ENCODE assay signal across 1 cellular context in the genomic region with DNA sequence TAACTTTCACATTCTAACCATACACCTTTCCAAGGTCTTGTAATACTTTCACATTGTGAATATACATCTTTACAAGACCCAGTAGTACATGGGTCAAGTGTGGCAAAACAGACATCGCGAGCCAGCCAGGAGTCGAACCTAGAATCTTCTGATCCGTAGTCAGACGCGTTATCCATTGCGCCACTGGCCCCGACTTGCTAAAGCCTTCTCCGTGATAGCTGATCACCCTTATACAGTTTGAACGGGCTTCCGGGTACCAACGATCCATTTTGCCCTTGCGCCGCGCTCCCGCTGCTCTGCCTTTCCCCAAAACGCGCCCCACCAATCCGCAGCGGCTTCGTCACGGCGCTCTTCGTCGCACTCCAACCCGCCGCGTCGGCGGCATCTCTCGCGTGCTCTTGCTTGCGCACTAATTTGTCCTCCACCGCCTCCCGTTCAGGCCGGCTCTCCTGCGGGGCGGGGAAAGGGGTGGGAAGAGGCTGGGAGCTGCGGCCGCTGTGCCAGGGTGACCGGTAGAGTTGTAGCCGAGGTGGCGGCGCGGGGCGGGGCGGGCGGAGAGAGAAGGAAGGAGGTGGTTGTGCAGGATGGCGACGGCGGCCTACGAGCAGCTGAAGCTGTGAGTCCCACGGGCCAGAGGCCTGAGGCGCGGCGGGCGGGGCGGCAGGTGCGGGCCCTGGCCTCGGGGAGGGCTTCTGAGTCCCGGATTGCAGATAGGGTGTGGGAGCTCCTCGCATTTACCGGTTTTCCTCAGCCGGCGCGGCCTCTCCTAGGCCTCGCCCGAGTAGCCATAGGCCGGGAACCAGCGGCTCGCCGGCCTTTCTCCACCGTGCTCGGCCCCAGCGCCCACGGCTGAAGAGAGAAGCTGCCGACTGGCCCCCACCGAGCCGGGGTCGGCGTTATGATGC.
TF ChIP-seq lines count a peak whose summit lies in the region.

A gene with protein sequence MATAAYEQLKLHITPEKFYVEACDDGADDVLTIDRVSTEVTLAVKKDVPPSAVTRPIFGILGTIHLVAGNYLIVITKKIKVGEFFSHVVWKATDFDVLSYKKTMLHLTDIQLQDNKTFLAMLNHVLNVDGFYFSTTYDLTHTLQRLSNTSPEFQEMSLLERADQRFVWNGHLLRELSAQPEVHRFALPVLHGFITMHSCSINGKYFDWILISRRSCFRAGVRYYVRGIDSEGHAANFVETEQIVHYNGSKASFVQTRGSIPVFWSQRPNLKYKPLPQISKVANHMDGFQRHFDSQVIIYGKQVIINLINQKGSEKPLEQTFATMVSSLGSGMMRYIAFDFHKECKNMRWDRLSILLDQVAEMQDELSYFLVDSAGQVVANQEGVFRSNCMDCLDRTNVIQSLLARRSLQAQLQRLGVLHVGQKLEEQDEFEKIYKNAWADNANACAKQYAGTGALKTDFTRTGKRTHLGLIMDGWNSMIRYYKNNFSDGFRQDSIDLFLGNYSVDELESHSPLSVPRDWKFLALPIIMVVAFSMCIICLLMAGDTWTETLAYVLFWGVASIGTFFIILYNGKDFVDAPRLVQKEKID (plus strand): TSS at position 515 of the 905 bp plus-strand sequence. CDS start 70 bp downstream, at position 585.

TF ChIP-seq in HepG2, 621 proteins besides CTCF, POLR2A, EP300 and RAD21 (continued from another document and continues in another):
- TF ChIP-seq ZNF614 (CRISPR knock-in tag; IDR thresholded peaks at IDR 0.05; ENCODE audit: borderline replicate concordance): peak; percentile 81
- TF ChIP-seq ZBTB42 (CRISPR knock-in tag; IDR thresholded peaks at IDR 0.05): peak; percentile 67; the same call in 1 of the 2 replicates
- TF ChIP-seq ZNF446 (CRISPR knock-in tag; IDR thresholded peaks at IDR 0.05): no peak
- TF ChIP-seq, protein P1, sequence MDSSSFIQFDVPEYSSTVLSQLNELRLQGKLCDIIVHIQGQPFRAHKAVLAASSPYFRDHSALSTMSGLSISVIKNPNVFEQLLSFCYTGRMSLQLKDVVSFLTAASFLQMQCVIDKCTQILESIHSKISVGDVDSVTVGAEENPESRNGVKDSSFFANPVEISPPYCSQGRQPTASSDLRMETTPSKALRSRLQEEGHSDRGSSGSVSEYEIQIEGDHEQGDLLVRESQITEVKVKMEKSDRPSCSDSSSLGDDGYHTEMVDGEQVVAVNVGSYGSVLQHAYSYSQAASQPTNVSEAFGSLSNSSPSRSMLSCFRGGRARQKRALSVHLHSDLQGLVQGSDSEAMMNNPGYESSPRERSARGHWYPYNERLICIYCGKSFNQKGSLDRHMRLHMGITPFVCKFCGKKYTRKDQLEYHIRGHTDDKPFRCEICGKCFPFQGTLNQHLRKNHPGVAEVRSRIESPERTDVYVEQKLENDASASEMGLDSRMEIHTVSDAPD (CRISPR knock-in tag; IDR thresholded peaks at IDR 0.05): no peak
- TF ChIP-seq, protein P2, sequence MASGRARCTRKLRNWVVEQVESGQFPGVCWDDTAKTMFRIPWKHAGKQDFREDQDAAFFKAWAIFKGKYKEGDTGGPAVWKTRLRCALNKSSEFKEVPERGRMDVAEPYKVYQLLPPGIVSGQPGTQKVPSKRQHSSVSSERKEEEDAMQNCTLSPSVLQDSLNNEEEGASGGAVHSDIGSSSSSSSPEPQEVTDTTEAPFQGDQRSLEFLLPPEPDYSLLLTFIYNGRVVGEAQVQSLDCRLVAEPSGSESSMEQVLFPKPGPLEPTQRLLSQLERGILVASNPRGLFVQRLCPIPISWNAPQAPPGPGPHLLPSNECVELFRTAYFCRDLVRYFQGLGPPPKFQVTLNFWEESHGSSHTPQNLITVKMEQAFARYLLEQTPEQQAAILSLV (CRISPR knock-in tag; IDR thresholded peaks at IDR 0.05; ENCODE audit: borderline replicate concordance): 0 out of 2 replicates have a peak, but pooled peaks have one; percentile 36
- TF ChIP-seq ZFX (CRISPR knock-in tag; IDR thresholded peaks at IDR 0.05; ENCODE audit: low read depth): peak; percentile 99
- TF ChIP-seq, protein P3, sequence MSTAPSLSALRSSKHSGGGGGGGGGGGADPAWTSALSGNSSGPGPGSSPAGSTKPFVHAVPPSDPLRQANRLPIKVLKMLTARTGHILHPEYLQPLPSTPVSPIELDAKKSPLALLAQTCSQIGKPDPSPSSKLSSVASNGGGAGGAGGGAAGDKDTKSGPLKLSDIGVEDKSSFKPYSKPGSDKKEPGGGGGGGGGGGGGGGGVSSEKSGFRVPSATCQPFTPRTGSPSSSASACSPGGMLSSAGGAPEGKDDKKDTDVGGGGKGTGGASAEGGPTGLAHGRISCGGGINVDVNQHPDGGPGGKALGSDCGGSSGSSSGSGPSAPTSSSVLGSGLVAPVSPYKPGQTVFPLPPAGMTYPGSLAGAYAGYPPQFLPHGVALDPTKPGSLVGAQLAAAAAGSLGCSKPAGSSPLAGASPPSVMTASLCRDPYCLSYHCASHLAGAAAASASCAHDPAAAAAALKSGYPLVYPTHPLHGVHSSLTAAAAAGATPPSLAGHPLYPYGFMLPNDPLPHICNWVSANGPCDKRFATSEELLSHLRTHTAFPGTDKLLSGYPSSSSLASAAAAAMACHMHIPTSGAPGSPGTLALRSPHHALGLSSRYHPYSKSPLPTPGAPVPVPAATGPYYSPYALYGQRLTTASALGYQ (CRISPR knock-in tag; IDR thresholded peaks at IDR 0.05): peak; percentile 78; the same call in 1 of the 2 replicates
- peak; percentile 98 for TF ChIP-seq PHF8 (CRISPR knock-in tag; IDR thresholded peaks at IDR 0.05)
- TF ChIP-seq ZZZ3 (CRISPR knock-in tag; IDR thresholded peaks at IDR 0.05; ENCODE audit: borderline replicate concordance): peak; percentile 45; the same call in 1 of the 2 replicates
- TF ChIP-seq HMGA1 (CRISPR knock-in tag; conservative IDR thresholded peaks at IDR 0.05): no peak
- TF ChIP-seq ATAD3A (CRISPR knock-in tag; IDR thresholded peaks at IDR 0.05): no peak
- TF ChIP-seq NFRKB (IDR thresholded peaks at IDR 0.05): 0 out of 2 replicates have a peak, but pooled peaks have one; percentile 39
- TF ChIP-seq, protein P4, sequence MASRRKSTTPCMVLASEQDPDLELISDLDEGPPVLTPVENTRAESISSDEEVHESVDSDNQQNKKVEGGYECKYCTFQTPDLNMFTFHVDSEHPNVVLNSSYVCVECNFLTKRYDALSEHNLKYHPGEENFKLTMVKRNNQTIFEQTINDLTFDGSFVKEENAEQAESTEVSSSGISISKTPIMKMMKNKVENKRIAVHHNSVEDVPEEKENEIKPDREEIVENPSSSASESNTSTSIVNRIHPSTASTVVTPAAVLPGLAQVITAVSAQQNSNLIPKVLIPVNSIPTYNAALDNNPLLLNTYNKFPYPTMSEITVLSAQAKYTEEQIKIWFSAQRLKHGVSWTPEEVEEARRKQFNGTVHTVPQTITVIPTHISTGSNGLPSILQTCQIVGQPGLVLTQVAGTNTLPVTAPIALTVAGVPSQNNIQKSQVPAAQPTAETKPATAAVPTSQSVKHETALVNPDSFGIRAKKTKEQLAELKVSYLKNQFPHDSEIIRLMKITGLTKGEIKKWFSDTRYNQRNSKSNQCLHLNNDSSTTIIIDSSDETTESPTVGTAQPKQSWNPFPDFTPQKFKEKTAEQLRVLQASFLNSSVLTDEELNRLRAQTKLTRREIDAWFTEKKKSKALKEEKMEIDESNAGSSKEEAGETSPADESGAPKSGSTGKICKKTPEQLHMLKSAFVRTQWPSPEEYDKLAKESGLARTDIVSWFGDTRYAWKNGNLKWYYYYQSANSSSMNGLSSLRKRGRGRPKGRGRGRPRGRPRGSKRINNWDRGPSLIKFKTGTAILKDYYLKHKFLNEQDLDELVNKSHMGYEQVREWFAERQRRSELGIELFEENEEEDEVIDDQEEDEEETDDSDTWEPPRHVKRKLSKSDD (CRISPR knock-in tag; IDR thresholded peaks at IDR 0.05; ENCODE audit: low read depth): peak; percentile 92
- TF ChIP-seq, protein P5, sequence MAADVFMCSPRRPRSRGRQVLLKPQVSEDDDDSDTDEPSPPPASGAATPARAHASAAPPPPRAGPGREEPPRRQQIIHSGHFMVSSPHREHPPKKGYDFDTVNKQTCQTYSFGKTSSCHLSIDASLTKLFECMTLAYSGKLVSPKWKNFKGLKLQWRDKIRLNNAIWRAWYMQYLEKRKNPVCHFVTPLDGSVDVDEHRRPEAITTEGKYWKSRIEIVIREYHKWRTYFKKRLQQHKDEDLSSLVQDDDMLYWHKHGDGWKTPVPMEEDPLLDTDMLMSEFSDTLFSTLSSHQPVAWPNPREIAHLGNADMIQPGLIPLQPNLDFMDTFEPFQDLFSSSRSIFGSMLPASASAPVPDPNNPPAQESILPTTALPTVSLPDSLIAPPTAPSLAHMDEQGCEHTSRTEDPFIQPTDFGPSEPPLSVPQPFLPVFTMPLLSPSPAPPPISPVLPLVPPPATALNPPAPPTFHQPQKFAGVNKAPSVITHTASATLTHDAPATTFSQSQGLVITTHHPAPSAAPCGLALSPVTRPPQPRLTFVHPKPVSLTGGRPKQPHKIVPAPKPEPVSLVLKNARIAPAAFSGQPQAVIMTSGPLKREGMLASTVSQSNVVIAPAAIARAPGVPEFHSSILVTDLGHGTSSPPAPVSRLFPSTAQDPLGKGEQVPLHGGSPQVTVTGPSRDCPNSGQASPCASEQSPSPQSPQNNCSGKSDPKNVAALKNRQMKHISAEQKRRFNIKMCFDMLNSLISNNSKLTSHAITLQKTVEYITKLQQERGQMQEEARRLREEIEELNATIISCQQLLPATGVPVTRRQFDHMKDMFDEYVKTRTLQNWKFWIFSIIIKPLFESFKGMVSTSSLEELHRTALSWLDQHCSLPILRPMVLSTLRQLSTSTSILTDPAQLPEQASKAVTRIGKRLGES (CRISPR knock-in tag; IDR thresholded peaks at IDR 0.05; ENCODE audit: borderline replicate concordance): 0 out of 2 replicates have a peak, but pooled peaks have one; percentile 45
- 0 out of 2 replicates have a peak, but pooled peaks have one; percentile 53 for TF ChIP-seq GATA4 (IDR thresholded peaks at IDR 0.05; ENCODE audit: borderline replicate concordance, low read depth)
- peak; percentile 92 for TF ChIP-seq MEF2D (CRISPR knock-in tag; IDR thresholded peaks at IDR 0.05)
- TF ChIP-seq NFKBIZ (CRISPR knock-in tag; IDR thresholded peaks at IDR 0.05): peak; percentile 85
- TF ChIP-seq ZNF24 (IDR thresholded peaks at IDR 0.05): peak; percentile 100
- TF ChIP-seq, protein P6, sequence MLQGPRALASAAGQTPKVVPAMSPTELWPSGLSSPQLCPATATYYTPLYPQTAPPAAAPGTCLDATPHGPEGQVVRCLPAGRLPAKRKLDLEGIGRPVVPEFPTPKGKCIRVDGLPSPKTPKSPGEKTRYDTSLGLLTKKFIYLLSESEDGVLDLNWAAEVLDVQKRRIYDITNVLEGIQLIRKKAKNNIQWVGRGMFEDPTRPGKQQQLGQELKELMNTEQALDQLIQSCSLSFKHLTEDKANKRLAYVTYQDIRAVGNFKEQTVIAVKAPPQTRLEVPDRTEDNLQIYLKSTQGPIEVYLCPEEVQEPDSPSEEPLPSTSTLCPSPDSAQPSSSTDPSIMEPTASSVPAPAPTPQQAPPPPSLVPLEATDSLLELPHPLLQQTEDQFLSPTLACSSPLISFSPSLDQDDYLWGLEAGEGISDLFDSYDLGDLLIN (CRISPR knock-in tag; IDR thresholded peaks at IDR 0.05; ENCODE audit: borderline replicate concordance): peak; percentile 89
- TF ChIP-seq ZIK1 (CRISPR knock-in tag; IDR thresholded peaks at IDR 0.05; ENCODE audit: borderline replicate concordance, low read depth): peak; percentile 42; the same call in 1 of the 2 replicates
- peak; percentile 91 for TF ChIP-seq ZNF547 (CRISPR knock-in tag; IDR thresholded peaks at IDR 0.05)
- TF ChIP-seq, protein P7, sequence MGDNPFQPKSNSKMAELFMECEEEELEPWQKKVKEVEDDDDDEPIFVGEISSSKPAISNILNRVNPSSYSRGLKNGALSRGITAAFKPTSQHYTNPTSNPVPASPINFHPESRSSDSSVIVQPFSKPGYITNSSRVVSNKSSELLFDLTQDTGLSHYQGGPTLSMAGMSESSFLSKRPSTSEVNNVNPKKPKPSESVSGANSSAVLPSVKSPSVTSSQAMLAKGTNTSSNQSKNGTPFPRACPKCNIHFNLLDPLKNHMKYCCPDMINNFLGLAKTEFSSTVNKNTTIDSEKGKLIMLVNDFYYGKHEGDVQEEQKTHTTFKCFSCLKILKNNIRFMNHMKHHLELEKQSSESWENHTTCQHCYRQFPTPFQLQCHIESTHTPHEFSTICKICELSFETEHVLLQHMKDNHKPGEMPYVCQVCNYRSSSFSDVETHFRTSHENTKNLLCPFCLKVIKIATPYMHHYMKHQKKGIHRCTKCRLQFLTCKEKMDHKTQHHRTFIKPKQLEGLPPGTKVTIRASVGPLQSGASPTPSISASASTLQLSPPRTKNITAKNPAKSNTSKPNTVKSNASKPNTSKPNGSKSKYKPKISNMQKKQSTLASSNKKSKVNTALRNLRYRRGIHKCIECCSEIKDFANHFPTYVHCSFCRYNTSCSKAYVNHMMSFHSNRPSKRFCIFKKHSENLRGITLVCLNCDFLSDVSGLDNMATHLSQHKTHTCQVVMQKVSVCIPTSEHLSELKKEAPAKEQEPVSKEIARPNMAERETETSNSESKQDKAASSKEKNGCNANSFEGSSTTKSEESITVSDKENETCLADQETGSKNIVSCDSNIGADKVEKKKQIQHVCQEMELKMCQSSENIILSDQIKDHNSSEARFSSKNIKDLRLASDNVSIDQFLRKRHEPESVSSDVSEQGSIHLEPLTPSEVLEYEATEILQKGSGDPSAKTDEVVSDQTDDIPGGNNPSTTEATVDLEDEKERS (CRISPR knock-in tag; IDR thresholded peaks at IDR 0.05): no peak
- TF ChIP-seq GTF2F1 (IDR thresholded peaks at IDR 0.05; ENCODE audit: low read length): 0 out of 2 replicates have a peak, but pooled peaks have one; percentile 27
- TF ChIP-seq, protein P8, sequence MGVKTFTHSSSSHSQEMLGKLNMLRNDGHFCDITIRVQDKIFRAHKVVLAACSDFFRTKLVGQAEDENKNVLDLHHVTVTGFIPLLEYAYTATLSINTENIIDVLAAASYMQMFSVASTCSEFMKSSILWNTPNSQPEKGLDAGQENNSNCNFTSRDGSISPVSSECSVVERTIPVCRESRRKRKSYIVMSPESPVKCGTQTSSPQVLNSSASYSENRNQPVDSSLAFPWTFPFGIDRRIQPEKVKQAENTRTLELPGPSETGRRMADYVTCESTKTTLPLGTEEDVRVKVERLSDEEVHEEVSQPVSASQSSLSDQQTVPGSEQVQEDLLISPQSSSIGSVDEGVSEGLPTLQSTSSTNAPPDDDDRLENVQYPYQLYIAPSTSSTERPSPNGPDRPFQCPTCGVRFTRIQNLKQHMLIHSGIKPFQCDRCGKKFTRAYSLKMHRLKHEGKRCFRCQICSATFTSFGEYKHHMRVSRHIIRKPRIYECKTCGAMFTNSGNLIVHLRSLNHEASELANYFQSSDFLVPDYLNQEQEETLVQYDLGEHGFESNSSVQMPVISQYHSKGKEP (CRISPR knock-in tag; IDR thresholded peaks at IDR 0.05): peak; percentile 60; the same call in 1 of the 2 replicates
- TF ChIP-seq YEATS4 (CRISPR knock-in tag; IDR thresholded peaks at IDR 0.05; ENCODE audit: borderline replicate concordance): peak; percentile 75
- TF ChIP-seq, protein P9, sequence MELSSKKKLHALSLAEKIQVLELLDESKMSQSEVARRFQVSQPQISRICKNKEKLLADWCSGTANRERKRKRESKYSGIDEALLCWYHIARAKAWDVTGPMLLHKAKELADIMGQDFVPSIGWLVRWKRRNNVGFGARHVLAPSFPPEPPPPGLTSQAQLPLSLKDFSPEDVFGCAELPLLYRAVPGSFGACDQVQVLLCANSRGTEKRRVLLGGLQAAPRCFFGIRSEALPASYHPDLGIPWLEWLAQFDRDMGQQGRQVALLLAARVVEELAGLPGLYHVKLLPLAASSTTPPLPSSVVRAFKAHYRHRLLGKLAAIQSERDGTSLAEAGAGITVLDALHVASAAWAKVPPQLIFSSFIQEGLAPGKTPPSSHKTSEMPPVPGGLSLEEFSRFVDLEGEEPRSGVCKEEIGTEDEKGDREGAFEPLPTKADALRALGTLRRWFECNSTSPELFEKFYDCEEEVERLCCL (CRISPR knock-in tag; IDR thresholded peaks at IDR 0.05; ENCODE audit: borderline replicate concordance): 0 out of 2 replicates have a peak, but pooled peaks have one; percentile 44
- TF ChIP-seq, protein P10, sequence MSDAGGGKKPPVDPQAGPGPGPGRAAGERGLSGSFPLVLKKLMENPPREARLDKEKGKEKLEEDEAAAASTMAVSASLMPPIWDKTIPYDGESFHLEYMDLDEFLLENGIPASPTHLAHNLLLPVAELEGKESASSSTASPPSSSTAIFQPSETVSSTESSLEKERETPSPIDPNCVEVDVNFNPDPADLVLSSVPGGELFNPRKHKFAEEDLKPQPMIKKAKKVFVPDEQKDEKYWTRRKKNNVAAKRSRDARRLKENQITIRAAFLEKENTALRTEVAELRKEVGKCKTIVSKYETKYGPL (CRISPR knock-in tag; IDR thresholded peaks at IDR 0.05): 0 out of 2 replicates have a peak, but pooled peaks have one; percentile 66
